8 cellular contexts compared by ENCODE assay signal in the genomic region with DNA sequence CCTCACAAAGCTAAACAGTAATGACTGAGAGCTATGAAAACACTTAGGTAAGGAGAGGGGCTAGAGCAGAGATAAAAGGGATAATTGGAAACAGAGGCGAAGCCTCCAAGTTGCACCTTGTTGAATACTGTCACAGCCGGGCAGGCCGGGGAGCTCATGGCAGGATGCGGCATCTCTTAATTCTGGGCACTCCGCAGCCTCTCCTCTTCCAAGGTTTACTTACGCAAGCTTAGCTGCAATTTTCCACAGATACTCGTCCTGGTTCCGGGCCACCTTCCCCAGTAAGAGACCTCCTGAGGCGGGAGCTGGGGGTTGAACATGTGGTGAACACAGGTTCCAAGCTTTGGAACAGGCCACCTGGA.
DNase-seq lines count a peak whose midpoint lies in the region; ATAC-seq and TF ChIP-seq lines count a peak whose summit lies in the region.

No MANE protein-coding gene starts in this region.

- peaks cover 22% of the 10 kb centered on the region for H3K4me1 Mint-ChIP-seq in central memory CD8-positive, alpha-beta T cell
- peaks cover 32 to 52% (median 41%) of the 10 kb centered on the region in 7 donors for H3K4me1 Mint-ChIP-seq in naive thymus-derived CD4-positive, alpha-beta T cell

- ATAC-seq in central memory CD8-positive, alpha-beta T cell (replicated peaks; ENCODE audit: extremely low read depth, poor library complexity, severe bottlenecking) = no peak
- ATAC-seq in naive thymus-derived CD4-positive, alpha-beta T cell = no peak

- TF ChIP-seq CTCF in BE2C (IDR thresholded peaks at IDR 0.05; ENCODE audit: low read depth, low read length) = no peak

- CTCF ChIA-PET in naive thymus-derived CD4-positive, alpha-beta T cell (lab: Charles Lee) = interaction anchor here (0.6 to 1.8 kb wide), 3 partner anchors 38 to 380 kb away, joined by 4 to 5 read pairs (median 4); no protein-coding TSS in a partner anchor

- H3K4me1 ChIP-seq in BE2C (no peaks in the 10 kb centered on the region), Karpas-422 (ENCODE audit: low read length) (no peaks in the 10 kb centered on the region)
- peaks cover 12% of the 10 kb centered on the region in 2 donors for H3K4me1 ChIP-seq in naive thymus-derived CD4-positive, alpha-beta T cell (ENCODE audit: control insufficient read depth in 2 of 2, insufficient read depth in 2 of 2, low read length in 2 of 2)

- intact Hi-C loops in naive thymus-derived CD4-positive, alpha-beta T cell (cut with micrococcal nuclease) = loop anchor here (1.0 to 5.0 kb wide), 8 partner anchors 27 to 619 kb away; partner anchors contain the start of genes CENPK (in 1 of the 2), NLN (in 1 of the 2), PPWD1 (in 1 of the 2) and SGTB (in 1 of the 2)

- no peak overlapping the region for H3K4me2 ChIP-seq in Karpas-422 (ENCODE audit: low read depth, low read length, poor library complexity, severe bottlenecking)

- no peak overlapping the region for H3K9ac ChIP-seq in Karpas-422 (ENCODE audit: low read length)

- no peaks in the 10 kb centered on the region for H4K20me1 ChIP-seq in Karpas-422 (ENCODE audit: insufficient read depth, low read depth, low read length)

- H2AFZ ChIP-seq in Karpas-422 (ENCODE audit: low read length) = no peak overlapping the region

- H3K27me3 ChIP-seq in BE2C (no peaks in the 10 kb centered on the region; the same call in 1 of the 2 replicates), Karpas-422 (ENCODE audit: low read length) (no peaks in the 10 kb centered on the region)
- no peaks in the 10 kb centered on the region for H3K27me3 ChIP-seq in naive thymus-derived CD4-positive, alpha-beta T cell (ENCODE audit: control insufficient read depth in 2 of 2, insufficient read depth in 2 of 2, low read length in 2 of 2)

- H3K36me3 Mint-ChIP-seq in central memory CD8-positive, alpha-beta T cell (ENCODE audit: insufficient read depth) = peaks cover 10% of the 10 kb centered on the region
- peaks cover 0 to 5% (median 0%) of the 10 kb centered on the region in 5 donors for H3K36me3 Mint-ChIP-seq in naive thymus-derived CD4-positive, alpha-beta T cell

- H3K27ac ChIP-seq in naive thymus-derived CD4-positive, alpha-beta T cell (ENCODE audit: low read depth, low read length) = peak overlapping the region; percentile 82
- H3K27ac ChIP-seq in Karpas-422 (ENCODE audit: low read length) = no peak overlapping the region

- H3K9me3 Mint-ChIP-seq in central memory CD8-positive, alpha-beta T cell = no peaks in the 10 kb centered on the region
- H3K9me3 Mint-ChIP-seq in naive thymus-derived CD4-positive, alpha-beta T cell = peaks cover 0 to 6% (median 0%) of the 10 kb centered on the region in 11 donors

- no peak for DNase-seq in BE2C
- DNase-seq in NCI-H146 (lab: John Stamatoyannopoulos, UW) = peak; percentile 64
- no peak for DNase-seq in central memory CD8-positive, alpha-beta T cell (ENCODE audit: low spot score in 2 of 2)
- no peak for DNase-seq in naive thymus-derived CD4-positive, alpha-beta T cell
- no peak for DNase-seq in kidney glomerular epithelial cell (lab: John Stamatoyannopoulos, UW)
- DNase-seq in T1000 (lab: John Stamatoyannopoulos, UW) = no peak
- no peak for DNase-seq in D341Med (ENCODE audit: low spot score)
- DNase-seq in Karpas-422 = no peak

- H3K27me3 Mint-ChIP-seq in central memory CD8-positive, alpha-beta T cell = no peaks in the 10 kb centered on the region
- peaks cover 0 to 21% (median 0%) of the 10 kb centered on the region in 5 donors for H3K27me3 Mint-ChIP-seq in naive thymus-derived CD4-positive, alpha-beta T cell

- H3K36me3 ChIP-seq in BE2C (no peaks in the 10 kb centered on the region), Karpas-422 (ENCODE audit: insufficient read depth, low read length) (no peaks in the 10 kb centered on the region)
- no peaks in the 10 kb centered on the region for H3K36me3 ChIP-seq in naive thymus-derived CD4-positive, alpha-beta T cell (ENCODE audit: control insufficient read depth in 2 of 3, insufficient read depth in 3 of 3, low read length in 3 of 3)

- POLR2A ChIA-PET in naive thymus-derived CD4-positive, alpha-beta T cell (lab: Charles Lee) = interaction anchor here (0.6 to 0.9 kb wide), 4 partner anchors 11 to 525 kb away, joined by 3 to 9 read pairs (median 3); no protein-coding TSS in a partner anchor

- H3K4me3 Mint-ChIP-seq in central memory CD8-positive, alpha-beta T cell = peak overlapping the region; percentile 79
- H3K4me3 Mint-ChIP-seq in naive thymus-derived CD4-positive, alpha-beta T cell = peak overlapping the region; percentile 63 to 88 (median 81)

- no peaks in the 10 kb centered on the region for H3K79me2 ChIP-seq in Karpas-422 (ENCODE audit: low read length)

- no peaks in the 10 kb centered on the region for H3K9me3 ChIP-seq in BE2C
- no peaks in the 10 kb centered on the region for H3K9me3 ChIP-seq in naive thymus-derived CD4-positive, alpha-beta T cell (ENCODE audit: control insufficient read depth in 2 of 3, low read length in 3 of 3)
- no peaks in the 10 kb centered on the region for H3K9me3 ChIP-seq in Karpas-422 (ENCODE audit: low read length)

- peak overlapping the region; percentile 64 for H3K4me3 ChIP-seq in BE2C (ENCODE audit: low read depth, low read length)
- H3K4me3 ChIP-seq in naive thymus-derived CD4-positive, alpha-beta T cell (ENCODE audit: low read length) = peak overlapping the region; percentile 63
- H3K4me3 ChIP-seq in Karpas-422 (ENCODE audit: low read length) = no peak overlapping the region

- H3K27ac Mint-ChIP-seq in central memory CD8-positive, alpha-beta T cell (ENCODE audit: low read depth) = peak overlapping the region; percentile 92
- peak overlapping the region; percentile 30 to 94 (median 92) for H3K27ac Mint-ChIP-seq in naive thymus-derived CD4-positive, alpha-beta T cell

- H3K9me2 ChIP-seq in Karpas-422 (replicated peaks; ENCODE audit: insufficient read depth, low read length) = no peaks in the 10 kb centered on the region
